Comparison of ENCODE assay signal across 32 cellular contexts in the genomic region with DNA sequence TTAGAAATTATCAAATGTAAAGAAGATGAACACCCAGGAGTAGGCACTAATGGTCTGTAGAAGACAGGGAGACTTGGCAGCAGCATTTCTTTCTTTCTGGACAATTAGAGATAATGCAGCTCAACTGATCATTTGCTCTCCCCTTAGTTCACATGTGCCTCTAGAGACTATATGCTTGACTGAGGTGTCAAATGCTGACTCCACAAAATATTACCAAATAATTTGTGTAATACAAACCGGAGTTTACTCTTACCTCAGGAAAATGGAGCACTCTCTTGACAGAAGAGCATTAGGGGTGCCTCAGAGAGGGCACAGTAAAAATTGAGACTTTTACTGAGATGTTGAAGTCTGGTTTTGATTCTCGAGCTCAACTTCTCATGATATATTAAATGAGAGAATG.
"Had no signal": no experiment of that assay in that cellular context is flagged by ENCODE, and none has a peak within 500 bp of the region (broad histone marks: within the 10 kb centered on the region; RNA-seq: fewer than 3 reads in every experiment).

No MANE protein-coding gene starts in this region.

- H3K4me2 ChIP-seq: PC-9 had no signal

- ATAC-seq: Panc1, Right ventricle myocardium inferior, SK-N-SH treated with all-trans-retinoic acid at 6 μM for 48 hours, T-cell had no signal

- H3K36me3 ChIP-seq: MG63, SJCRH30 had no signal

- H2AFZ ChIP-seq: PC-9 had no signal

- H3K4me1 ChIP-seq: SJCRH30 had no signal

- H3K27ac ChIP-seq: PC-9, RWPE1, SJCRH30, SK-N-MC had no signal

- DNase-seq: Kasumi-1, MG63, NCI-H1048, NCI-H1092 treated with DMSO at 0.1 percent for 48 hours, NCI-H1105 treated with DMSO at 0.1 percent for 48 hours, NCI-H1417, NCI-H1436, NCI-H146, NCI-H1694, NCI-H187, NCI-H1930, NCI-H2029 treated with DMSO at 0.1 percent for 48 hours, NCI-H2081 treated with DMSO at 0.1 percent for 48 hours, NCI-H2107, NCI-H2171, NCI-H226, NCI-H446 treated with DMSO at 0.1 percent for 48 hours, NCI-H510A, NCI-H524, NCI-H526, NCI-H774, PC-9, SHP77, SIG-M5, SJCRH30, T-cell had no signal

- H3K4me3 ChIP-seq: MG63, PC-9, SJCRH30, SK-N-MC had no signal

- H3K27me3 ChIP-seq: MG63, SJCRH30 had no signal

- FAIRE-seq: RCC 7860 had no signal

- H3K9me3 ChIP-seq: SJCRH30 had no signal
